ENCODE assay signal across 8 cellular contexts in genomic region chr7:99551329-99551728, GRCh38. TPM values are rescaled to one million over a fixed set of nuclear protein-coding genes. Genes with fewer than 3 reads are reported as not detected.
DNase-seq lines count a peak whose midpoint lies in the region; TF ChIP-seq lines count a peak whose summit lies in the region.

No MANE protein-coding gene starts in this region.

- TF ChIP-seq CTCF in GM12865 (IDR thresholded peaks at IDR 0.05; ENCODE audit: insufficient read depth, low read depth, low read length, missing control alignments) (no peak), fibroblast of pulmonary artery (IDR thresholded peaks at IDR 0.05; ENCODE audit: low read length, missing control alignments) (no peak), parathyroid adenoma (IDR thresholded peaks at IDR 0.05) (no peak)

- no peak for DNase-seq in GM12865 (ENCODE audit: low read depth)
- DNase-seq in SJSA1 (ENCODE audit: low read depth in 1 of 2, low spot score in 2 of 2) = no peak
- peak; percentile 25 for DNase-seq in fibroblast of pulmonary artery (ENCODE audit: low read depth)
- no peak for DNase-seq in cerebellum (ENCODE audit: low spot score)
- DNase-seq in NCI-H446 (lab: John Stamatoyannopoulos, UW) = no peak
- no peak for DNase-seq in activated CD4-positive, alpha-beta T cell treated with anti-CD3 and anti-CD28 coated beads, Interleukin-2, amount 50 U/mL, for 1 hour
- no peak for DNase-seq in NAMALWA (ENCODE audit: low spot score)

- H3K4me3 ChIP-seq in GM12865 (ENCODE audit: low read depth, low read length) = peak overlapping the region; percentile 65
- H3K4me3 ChIP-seq in SJSA1 = peak overlapping the region; percentile 77
- H3K4me3 ChIP-seq in fibroblast of pulmonary artery (replicated peaks; ENCODE audit: low read depth, low read length) = peak overlapping the region; percentile 83
- peak overlapping the region; percentile 96 for H3K4me3 ChIP-seq in parathyroid adenoma (ENCODE audit: low read depth, low read length)

- H3K27me3 ChIP-seq in SJSA1 (replicated peaks) (no peaks in the 10 kb centered on the region), parathyroid adenoma (ENCODE audit: control insufficient read depth, insufficient read depth, low read length) (no peaks in the 10 kb centered on the region)

- peak overlapping the region; percentile 100 for H3K4me2 ChIP-seq in parathyroid adenoma (ENCODE audit: low read length)

- H3K9ac ChIP-seq in parathyroid adenoma = peak overlapping the region; percentile 89

- H3K79me2 ChIP-seq in parathyroid adenoma = peaks cover 35% of the 10 kb centered on the region

- H3K4me1 ChIP-seq in SJSA1 (replicated peaks) (peaks cover 12% of the 10 kb centered on the region), parathyroid adenoma (peaks cover 9% of the 10 kb centered on the region)

- H3K36me3 ChIP-seq in SJSA1 (peaks cover 49% of the 10 kb centered on the region), parathyroid adenoma (ENCODE audit: control insufficient read depth, insufficient read depth, low read length) (peaks cover 8% of the 10 kb centered on the region)

- no peaks in the 10 kb centered on the region for H3K9me3 ChIP-seq in SJSA1 (replicated peaks)
- H3K9me3 ChIP-seq in parathyroid adenoma (ENCODE audit: control insufficient read depth, low read length) = no peaks in the 10 kb centered on the region

- H2AFZ ChIP-seq in parathyroid adenoma = peak overlapping the region; percentile 99

- H3K27ac ChIP-seq in SJSA1 (peak overlapping the region; percentile 61), parathyroid adenoma (peak overlapping the region; percentile 84)

RNA-seq across cellular contexts. Expression of gene FAM200A, which starts 0.6 kb away (rescaled TPM):
- total RNA-seq in SJSA1 (2014; rRNA removed; shearing (Covaris generic)) = 6.8 and 7.9 TPM in 2 replicates
- 14.3 TPM for total RNA-seq in cerebellum

RNA-seq across cellular contexts. Expression of gene ZNF655, which starts 7.1 kb away (rescaled TPM):
- 107 and 109 TPM in 2 replicates for total RNA-seq in SJSA1 (2014; rRNA removed; shearing (Covaris generic))
- total RNA-seq in cerebellum = 127 TPM

RNA-seq across cellular contexts. Expression of gene TMEM225B, which starts 46.7 kb away (rescaled TPM):
- 0.41 and 1.1 TPM in 2 replicates for total RNA-seq in SJSA1 (2014; rRNA removed; shearing (Covaris generic))
- total RNA-seq in cerebellum = 0.27 TPM

RNA-seq across cellular contexts. Expression of gene ZKSCAN5, which starts 46.9 kb away (rescaled TPM):
- total RNA-seq in SJSA1 (2014; rRNA removed; shearing (Covaris generic)) = 10.2 and 16.1 TPM in 2 replicates
- 16.7 TPM for total RNA-seq in cerebellum

RNA-seq across cellular contexts. Expression of gene ZNF394, which starts 51.2 kb away (rescaled TPM):
- total RNA-seq in SJSA1 (2014; rRNA removed; shearing (Covaris generic)) = 16.3 and 24.0 TPM in 2 replicates
- total RNA-seq in cerebellum = 23.7 TPM
